Comparison of ENCODE assay signal across 20 cellular contexts in the genomic region with DNA sequence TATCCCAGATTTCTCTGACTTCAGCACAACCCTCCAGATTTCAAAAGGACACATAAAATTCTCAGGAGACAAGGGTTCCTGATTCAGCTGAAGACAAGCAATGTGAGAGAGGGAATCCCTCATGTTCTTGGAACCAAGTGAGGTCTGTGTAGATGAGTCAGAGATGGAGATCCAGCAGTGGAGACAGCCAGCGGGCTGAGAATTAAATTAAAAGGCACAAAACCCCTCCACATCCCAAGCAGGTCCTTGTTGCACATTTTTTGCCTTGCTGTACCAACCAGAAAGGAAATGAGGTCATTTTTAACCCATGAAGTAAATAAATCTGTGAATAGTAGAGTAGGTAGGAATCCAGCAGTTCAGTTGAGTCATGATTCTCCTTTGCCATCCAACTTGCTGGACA. TPM values are rescaled to one million over a fixed set of nuclear protein-coding genes. Genes with fewer than 3 reads are reported as not detected.
A peak's percentile ranks its signal among the peaks of the same experiment; 100 is the strongest.
DNase-seq lines count a peak whose midpoint lies in the region; ATAC-seq, FAIRE-seq and TF ChIP-seq lines count a peak whose summit lies in the region.
"Had no signal": no experiment of that assay in that cellular context is flagged by ENCODE, and none has a peak within 500 bp of the region (broad histone marks: within the 10 kb centered on the region; RNA-seq: fewer than 3 reads in every experiment).

No MANE protein-coding gene starts in this region.

- dilution Hi-C loops in keratinocyte (cut with MboI; ENCODE audit: extremely low pct_ligation_motif_present, low sequenced_read_pairs) = no loop called here

- H3K27ac ChIP-seq in keratinocyte (ENCODE audit: control insufficient read depth, insufficient read depth, low read length) = peak overlapping the region; percentile 39
- H3K27ac ChIP-seq in stomach = no peak overlapping the region
- H3K27ac ChIP-seq: C4-2B, gastroesophageal sphincter, prostate gland, transverse colon had no signal

- intact Hi-C loops in stomach (cut with DNase I; ENCODE audit: low total_unique reads) = no loop called here

- H3K4me3 ChIP-seq in keratinocyte (ENCODE audit: control insufficient read depth in 2 of 3, extremely low read depth in 1 of 3, insufficient read depth in 2 of 3, low read depth in 1 of 3, low read length in 3 of 3) (peak overlapping the region in 1 of 3 experiments; percentile 21), stomach (no peak overlapping the region)
- H3K4me3 ChIP-seq: gastroesophageal sphincter, prostate gland, transverse colon had no signal

- no peaks in the 10 kb centered on the region for H3K9me1 ChIP-seq in keratinocyte (ENCODE audit: control insufficient read depth, extremely low read depth, insufficient read depth, low read length)

- TF ChIP-seq CTCF in keratinocyte (optimal IDR thresholded peaks at IDR 0.05 in 1 of 3, IDR thresholded peaks at IDR 0.05 in 1 of 3, conservative IDR thresholded peaks at IDR 0.05 in 1 of 3; ENCODE audit: extremely low read depth in 1 of 3, insufficient read depth in 2 of 3, low read length in 3 of 3) (no peak), stomach (IDR thresholded peaks at IDR 0.05) (no peak)

- WGBS in stomach, 5 donors = 89 to 96% (median 93%) methylated on average over 1 of the region's 1 CpG

- no peak overlapping the region for H2AFZ ChIP-seq in keratinocyte (ENCODE audit: control insufficient read depth, low read length)

- TF ChIP-seq POLR2A in stomach (IDR thresholded peaks at IDR 0.05) = no peak

- no peak overlapping the region for H3K9ac ChIP-seq in keratinocyte (ENCODE audit: control insufficient read depth, extremely low read depth, insufficient read depth, low read length)

- H3K79me2 ChIP-seq in keratinocyte (ENCODE audit: control insufficient read depth, insufficient read depth, low read length) = no peaks in the 10 kb centered on the region

- no peaks in the 10 kb centered on the region for H3K27me3 ChIP-seq in keratinocyte (ENCODE audit: control insufficient read depth, extremely low read depth, insufficient read depth, low read length)
- no peaks in the 10 kb centered on the region for H3K27me3 ChIP-seq in stomach
- H3K27me3 ChIP-seq: gastroesophageal sphincter, transverse colon had no signal

- H3K9me3 ChIP-seq in keratinocyte (ENCODE audit: control insufficient read depth, low read depth, low read length) (no peaks in the 10 kb centered on the region), stomach (no peaks in the 10 kb centered on the region)
- H3K9me3 ChIP-seq: gastroesophageal sphincter, prostate gland, transverse colon had no signal

- TF ChIP-seq EP300 in stomach (IDR thresholded peaks at IDR 0.05) = no peak

- H3K4me2 ChIP-seq in keratinocyte (ENCODE audit: control insufficient read depth, extremely low read depth, insufficient read depth, low read depth, low read length) = peak overlapping the region; percentile 63

- no peak for FAIRE-seq in keratinocyte (lab: Jason Lieb, UNC)

- H3K36me3 ChIP-seq in keratinocyte (ENCODE audit: control insufficient read depth in 2 of 2, extremely low read depth in 1 of 2, insufficient read depth in 2 of 2, low read length in 2 of 2) = no peaks in the 10 kb centered on the region
- H3K36me3 ChIP-seq in stomach = no peaks in the 10 kb centered on the region
- H3K36me3 ChIP-seq: gastroesophageal sphincter, prostate gland, transverse colon had no signal

- H3K4me1 ChIP-seq in keratinocyte (ENCODE audit: control insufficient read depth, extremely low read depth, insufficient read depth, low read length) (peaks cover 15% of the 10 kb centered on the region), stomach (peaks cover 0 to 3% (median 0%) of the 10 kb centered on the region in 4 donors)
- H3K4me1 ChIP-seq: gastroesophageal sphincter, prostate gland, transverse colon had no signal

- no peaks in the 10 kb centered on the region for H4K20me1 ChIP-seq in keratinocyte (ENCODE audit: control insufficient read depth, extremely low read depth, insufficient read depth, low read length)

- ATAC-seq in GM19023 (IDR thresholded peaks at IDR 0.05; ENCODE audit: unreplicated experiment) = no peak
- ATAC-seq: gastroesophageal sphincter; natural killer cell; stimulated activated memory B cell treated with anti-CD40 and anti-IgM and Interleukin-4, amounts not matched to agents 10 μg/mL and 1 μg/mL and 100 μg/mL, for 72 hours had no signal

- DNase-seq in Daoy (ENCODE audit: low read depth) = peak; percentile 7
- DNase-seq in LHCN-M2 (ENCODE audit: low read depth) = peak; percentile 64
- DNase-seq in astrocyte of the hippocampus (ENCODE audit: low read depth, low spot score) = peak; percentile 46
- DNase-seq in keratinocyte (ENCODE audit: low read depth, low spot score) = no peak
- DNase-seq in HPDE6-E6E7 (ENCODE audit: extremely low spot score) = no peak
- DNase-seq in stomach = no peak
- DNase-seq in NCI-H2227 (lab: John Stamatoyannopoulos, UW; ENCODE audit: unreplicated experiment) = no peak
- DNase-seq: activated CD4-positive, alpha-beta T cell treated with anti-CD3 and anti-CD28 coated beads, Interleukin-2, amount 50 U/mL, for 1 hour; effector CD8-positive, alpha-beta T cell; natural killer cell; NCI-H2227 treated with DMSO at 0.1 percent for 48 hours; transverse colon had no signal

RNA-seq across cellular contexts. Expression of gene MTNR1B, which starts 9.7 kb away (rescaled TPM):
- not detected in 2 replicates for total RNA-seq in Daoy (2014; rRNA removed; shearing (Covaris generic))
- not detected in 2 replicates for total RNA-seq in LHCN-M2 (2014; rRNA removed)
- not detected for polyA plus RNA-seq in LHCN-M2 (2012)
- polyA plus RNA-seq in keratinocyte = not detected in 3 replicates
- not detected for polyA plus RNA-seq in keratinocyte (2011; ENCODE audit: low read depth)
- not detected in 2 replicates for polyA plus RNA-seq in keratinocyte (2011; cell fraction: cytosol; rRNA removed)
- polyA plus RNA-seq in keratinocyte (2011; cell fraction: nucleus; rRNA removed) = not detected in 2 replicates
- not detected in 2 replicates for polyA plus RNA-seq in keratinocyte (2012; ENCODE audit: low replicate concordance)
- polyA minus RNA-seq in keratinocyte = not detected in 3 replicates
- polyA minus RNA-seq in keratinocyte (2011; cell fraction: cytosol; rRNA and poly(A)+ RNA removed) = not detected
- not detected in 2 replicates for polyA minus RNA-seq in keratinocyte (2011; cell fraction: nucleus; rRNA and poly(A)+ RNA removed)
- 1 to 10 TPM in 1 of 5 donors, not detected in 4; 1.0 TPM for total RNA-seq in stomach
- not detected for polyA plus RNA-seq in stomach
- total RNA-seq: cardiac septum, gastroesophageal sphincter, lung microvascular endothelial cell, natural killer cell, SK-MEL-5, transverse colon had no signal

Comparison
In these comparisons a context has a peak if more than half of its experiments do, and no peak if none do; other contexts are left out.
1. DNase-seq: peak in Daoy (single experiment), LHCN-M2 (single experiment) and astrocyte of the hippocampus (single experiment); none in keratinocyte (single experiment), HPDE6-E6E7 (single experiment), stomach (single experiment) and NCI-H2227 (single experiment).